Comparison of ENCODE assay signal across 8 cellular contexts in genomic region chr12:118377005-118377890, GRCh38. TPM values are rescaled to one million over a fixed set of nuclear protein-coding genes. Genes with fewer than 3 reads are reported as not detected.
DNase-seq lines count a peak whose midpoint lies in the region; ATAC-seq and TF ChIP-seq lines count a peak whose summit lies in the region.

No MANE protein-coding gene starts in this region.

- peak overlapping the region; percentile 90 for H2AFZ ChIP-seq in parathyroid adenoma

- peaks cover 18% of the 10 kb centered on the region for H3K36me3 Mint-ChIP-seq in activated naive CD4-positive, alpha-beta T cell treated with anti-CD3 and anti-CD28 coated beads, Interleukin-2, amount 10 ng/mL, durations not matched to agents 7 days and 5 days

- CTCF ChIA-PET in activated naive CD4-positive, alpha-beta T cell treated with anti-CD3 and anti-CD28 coated beads, Interleukin-2, amount 10 ng/mL, durations not matched to agents 7 days and 5 days (lab: Charles Lee): interaction anchor here (0.7 to 4.1 kb wide), 20 partner anchors 13 to 1170 kb away, joined by 3 to 75 read pairs (median 7); partner anchors contain the start of gene PEBP1

- H3K9me3 Mint-ChIP-seq in activated naive CD4-positive, alpha-beta T cell treated with anti-CD3 and anti-CD28 coated beads, Interleukin-2, amount 10 ng/mL, durations not matched to agents 7 days and 5 days: no peaks in the 10 kb centered on the region

- TF ChIP-seq CTCF in epithelial cell of proximal tubule (conservative IDR thresholded peaks at IDR 0.05; ENCODE audit: low read depth, low read length) (no peak), parathyroid adenoma (IDR thresholded peaks at IDR 0.05) (no peak)

- peak overlapping the region; percentile 96 for H3K4me3 Mint-ChIP-seq in activated naive CD4-positive, alpha-beta T cell treated with anti-CD3 and anti-CD28 coated beads, Interleukin-2, amount 10 ng/mL, durations not matched to agents 7 days and 5 days

- H3K27ac Mint-ChIP-seq in activated naive CD4-positive, alpha-beta T cell treated with anti-CD3 and anti-CD28 coated beads, Interleukin-2, amount 10 ng/mL, durations not matched to agents 7 days and 5 days: peak overlapping the region; percentile 94

- peak overlapping the region; percentile 77 for H3K4me3 ChIP-seq in SK-N-MC
- H3K4me3 ChIP-seq in epithelial cell of proximal tubule (ENCODE audit: low read depth, low read length): peak overlapping the region; percentile 83
- peak overlapping the region; percentile 86 for H3K4me3 ChIP-seq in parathyroid adenoma (ENCODE audit: low read depth, low read length)

- H3K9me3 ChIP-seq in SK-N-MC (ENCODE audit: low read depth, low read length) (no peaks in the 10 kb centered on the region), parathyroid adenoma (ENCODE audit: control insufficient read depth, low read length) (no peaks in the 10 kb centered on the region)

- peaks cover 7% of the 10 kb centered on the region for H3K4me1 ChIP-seq in parathyroid adenoma

- no peak for ATAC-seq in HG03342 (IDR thresholded peaks at IDR 0.05; ENCODE audit: unreplicated experiment)
- no peak for ATAC-seq in GM18867 (IDR thresholded peaks at IDR 0.05; ENCODE audit: unreplicated experiment)

- H3K79me2 ChIP-seq in parathyroid adenoma: peaks cover 12% of the 10 kb centered on the region

- peak; percentile 24 for DNase-seq in activated naive CD4-positive, alpha-beta T cell treated with anti-CD3 and anti-CD28 coated beads, Interleukin-2, amount 10 ng/mL, durations not matched to agents 7 days and 5 days
- DNase-seq in activated naive CD4-positive, alpha-beta T cell treated with Interleukin-2 at 50 U/mL for 16 hours: no peak
- DNase-seq in SK-N-MC (ENCODE audit: low read depth, low spot score) (no peak), epithelial cell of proximal tubule (ENCODE audit: low read depth) (no peak), SKM-1 (lab: John Stamatoyannopoulos, UW; ENCODE audit: unreplicated experiment) (no peak)

- H3K4me1 Mint-ChIP-seq in activated naive CD4-positive, alpha-beta T cell treated with anti-CD3 and anti-CD28 coated beads, Interleukin-2, amount 10 ng/mL, durations not matched to agents 7 days and 5 days: peaks cover 45% of the 10 kb centered on the region

- peaks cover 5% of the 10 kb centered on the region for H3K27me3 Mint-ChIP-seq in activated naive CD4-positive, alpha-beta T cell treated with anti-CD3 and anti-CD28 coated beads, Interleukin-2, amount 10 ng/mL, durations not matched to agents 7 days and 5 days

- no peak overlapping the region; the same call in 1 of the 2 replicates for H3K27ac ChIP-seq in SK-N-MC
- H3K27ac ChIP-seq in parathyroid adenoma: peak overlapping the region; percentile 94

- H3K9ac ChIP-seq in SK-N-MC (ENCODE audit: insufficient read length) (peak overlapping the region; percentile 87), parathyroid adenoma (peak overlapping the region; percentile 78)

- peak overlapping the region; percentile 98 for H3K4me2 ChIP-seq in parathyroid adenoma (ENCODE audit: low read length)

- no peaks in the 10 kb centered on the region for H3K27me3 ChIP-seq in parathyroid adenoma (ENCODE audit: control insufficient read depth, insufficient read depth, low read length)

- H3K36me3 ChIP-seq in SK-N-MC (ENCODE audit: insufficient read depth, low read length) (peaks cover 26% of the 10 kb centered on the region; the same call in 1 of the 2 replicates), parathyroid adenoma (ENCODE audit: control insufficient read depth, insufficient read depth, low read length) (no peaks in the 10 kb centered on the region)

RNA-seq across cellular contexts. Expression of gene SUDS3, which starts 0.9 kb away (rescaled TPM):
- total RNA-seq in epithelial cell of proximal tubule: 25.9 and 27.3 TPM in 2 replicates

RNA-seq across cellular contexts. Expression of gene TAOK3, which starts 4.5 kb away (rescaled TPM):
- total RNA-seq in epithelial cell of proximal tubule: 8.8 and 10.4 TPM in 2 replicates
